1 cellular context compared by ENCODE assay signal in genomic region chr12:120686690-120687569, GRCh38.
A peak's percentile ranks its signal among the peaks of the same experiment; 100 is the strongest.
TF ChIP-seq lines count a peak whose summit lies in the region.

Gene MLEC, plus strand, starts transcription at chr12:120687149. Its CDS starts 148 bp downstream, at chr12:120687297.

TF ChIP-seq in HEK293, 187 proteins besides CTCF, POLR2A, EP300 and RAD21 (continued from another document and continues in another):
- TF ChIP-seq ZNF530 (tag by site-specific recombination; IDR thresholded peaks at IDR 0.05; ENCODE audit: low read depth) (no peak), ZNF184 (tag by site-specific recombination; IDR thresholded peaks at IDR 0.05) (peak; percentile 87), ELK4 (IDR thresholded peaks at IDR 0.05; ENCODE audit: borderline replicate concordance, low read depth, low read length) (no peak), ZNF600 (tag by site-specific recombination; IDR thresholded peaks at IDR 0.05) (no peak), ZNF18 (tag by site-specific recombination; IDR thresholded peaks at IDR 0.05) (0 out of 2 replicates have a peak, but pooled peaks have one; percentile 40), TSHZ1 (tag by site-specific recombination; IDR thresholded peaks at IDR 0.05; ENCODE audit: borderline replicate concordance) (peak; percentile 82), ZNF571 (tag by site-specific recombination; IDR thresholded peaks at IDR 0.05) (no peak), ZNF660 (tag by site-specific recombination; IDR thresholded peaks at IDR 0.05) (peak; percentile 96), SCRT1 (tag by site-specific recombination; IDR thresholded peaks at IDR 0.05; ENCODE audit: borderline replicate concordance) (no peak), BCL6B (tag by site-specific recombination; IDR thresholded peaks at IDR 0.05) (no peak), ZNF138 (tag by site-specific recombination; IDR thresholded peaks at IDR 0.05; ENCODE audit: borderline replicate concordance) (no peak), ZNF501 (tag by site-specific recombination; IDR thresholded peaks at IDR 0.05) (peak; percentile 95), ZNF776 (tag by site-specific recombination; IDR thresholded peaks at IDR 0.05; ENCODE audit: borderline replicate concordance) (no peak), ZNF341 (tag by site-specific recombination; IDR thresholded peaks at IDR 0.05; ENCODE audit: low read depth) (peak; percentile 89), ZNF645 (tag by site-specific recombination; IDR thresholded peaks at IDR 0.05) (no peak), ZNF692 (tag by site-specific recombination; IDR thresholded peaks at IDR 0.05) (peak; percentile 87), ZNF585B (tag by site-specific recombination; IDR thresholded peaks at IDR 0.05) (no peak), ZEB2 (tag by site-specific recombination; IDR thresholded peaks at IDR 0.05) (peak; percentile 99), ZNF362 (tag by site-specific recombination; IDR thresholded peaks at IDR 0.05) (no peak), ZNF211 (tag by site-specific recombination; IDR thresholded peaks at IDR 0.05; ENCODE audit: low read depth) (no peak), ZNF239 (tag by site-specific recombination; IDR thresholded peaks at IDR 0.05) (peak; percentile 22; the same call in 1 of the 2 replicates), ZNF558 (tag by site-specific recombination; IDR thresholded peaks at IDR 0.05) (peak; percentile 71; the same call in 1 of the 2 replicates), ZFHX2 (tag by site-specific recombination; conservative IDR thresholded peaks at IDR 0.05) (0 out of 2 replicates have a peak, but pooled peaks have one; percentile 9), ZNF580 (tag by site-specific recombination; IDR thresholded peaks at IDR 0.05) (peak; percentile 98), SP7 (tag by site-specific recombination; IDR thresholded peaks at IDR 0.05) (peak; percentile 92), ZNF830 (tag by site-specific recombination; IDR thresholded peaks at IDR 0.05; ENCODE audit: low read depth) (no peak), ZNF514 (tag by site-specific recombination; IDR thresholded peaks at IDR 0.05) (no peak), ZNF518A (tag by site-specific recombination; conservative IDR thresholded peaks at IDR 0.05; ENCODE audit: low read depth) (peak; percentile 74), ZBTB1 (tag by site-specific recombination; IDR thresholded peaks at IDR 0.05) (peak; percentile 96; the same call in 1 of the 2 replicates), EGR2 (tag by site-specific recombination; IDR thresholded peaks at IDR 0.05; ENCODE audit: low read depth) (no peak; the same call in 1 of the 2 replicates), ZNF677 (tag by site-specific recombination; IDR thresholded peaks at IDR 0.05) (0 out of 2 replicates have a peak, but pooled peaks have one; percentile 28), PRDM10 (tag by site-specific recombination; IDR thresholded peaks at IDR 0.05) (peak; percentile 71), ZBTB6 (tag by site-specific recombination; IDR thresholded peaks at IDR 0.05) (peak; percentile 95), ZNF670 (tag by site-specific recombination; IDR thresholded peaks at IDR 0.05; ENCODE audit: low read depth) (no peak)
